6 cellular contexts compared by ENCODE assay signal in genomic region chr7:31308642-31309041, GRCh38.
"Had no signal": no experiment of that assay in that cellular context is flagged by ENCODE, and none has a peak within 500 bp of the region (broad histone marks: within the 10 kb centered on the region; RNA-seq: fewer than 3 reads in every experiment).

No MANE protein-coding gene starts in this region.

- DNase-seq: GM23248, GOT3, H9, HCEC 1CT, IMR-90 had no signal

- ATAC-seq: K562 had no signal
